In genomic region chr17:79000396-79001189, GRCh38 we compare ENCODE assay signal across 14 cellular contexts. TPM values are rescaled to one million over a fixed set of nuclear protein-coding genes. Genes with fewer than 3 reads are reported as not detected.
DNase-seq lines count a peak whose midpoint lies in the region; ATAC-seq and TF ChIP-seq lines count a peak whose summit lies in the region.
"Had no signal": no experiment of that assay in that cellular context is flagged by ENCODE, and none has a peak within 500 bp of the region (broad histone marks: within the 10 kb centered on the region; RNA-seq: fewer than 3 reads in every experiment).

No MANE protein-coding gene starts in this region.

- H3K9me3 ChIP-seq in right cardiac atrium (ENCODE audit: control insufficient read depth, low read length), result no peaks in the 10 kb centered on the region
- no peaks in the 10 kb centered on the region for H3K9me3 ChIP-seq in right atrium auricular region
- H3K9me3 ChIP-seq in vagina, result no peaks in the 10 kb centered on the region
- H3K9me3 ChIP-seq: HAP-1 had no signal

- no peaks in the 10 kb centered on the region for H3K27me3 Mint-ChIP-seq in central memory CD8-positive, alpha-beta T cell
- H3K27me3 Mint-ChIP-seq in neural crest cell (ENCODE audit: low read depth), result no peaks in the 10 kb centered on the region

- H3K4me3 Mint-ChIP-seq in central memory CD8-positive, alpha-beta T cell, result no peak overlapping the region
- no peak overlapping the region for H3K4me3 Mint-ChIP-seq in neural crest cell

- H3K27ac ChIP-seq in right cardiac atrium (ENCODE audit: low read length), result no peak overlapping the region
- no peak overlapping the region for H3K27ac ChIP-seq in right atrium auricular region
- no peak overlapping the region for H3K27ac ChIP-seq in vagina

- no peak for TF ChIP-seq POLR2A in vagina (IDR thresholded peaks at IDR 0.05)

- ATAC-seq in right cardiac atrium, result no peak
- no peak for ATAC-seq in central memory CD8-positive, alpha-beta T cell (replicated peaks; ENCODE audit: extremely low read depth, poor library complexity, severe bottlenecking)
- ATAC-seq in HG03039 (IDR thresholded peaks at IDR 0.05; ENCODE audit: unreplicated experiment), result no peak
- no peak for ATAC-seq in GM21447 (IDR thresholded peaks at IDR 0.05; ENCODE audit: unreplicated experiment)

- peak overlapping the region; percentile 22 for H3K27ac Mint-ChIP-seq in central memory CD8-positive, alpha-beta T cell (ENCODE audit: low read depth)
- H3K27ac Mint-ChIP-seq in neural crest cell (ENCODE audit: unreplicated experiment), result peak overlapping the region; percentile 71

- intact Hi-C loops in right cardiac atrium (cut with DNase I), result no loop called here
- intact Hi-C loops in vagina (cut with DNase I), result no loop called here

- H3K27me3 ChIP-seq in right cardiac atrium (ENCODE audit: control insufficient read depth, insufficient read depth) (no peaks in the 10 kb centered on the region), right atrium auricular region (no peaks in the 10 kb centered on the region), vagina (no peaks in the 10 kb centered on the region)

- H3K4me3 ChIP-seq in right cardiac atrium (ENCODE audit: low read length), result no peak overlapping the region
- H3K4me3 ChIP-seq in right atrium auricular region, result no peak overlapping the region
- no peak overlapping the region for H3K4me3 ChIP-seq in vagina
- H3K4me3 ChIP-seq: HAP-1 had no signal

- TF ChIP-seq CTCF in right atrium auricular region (IDR thresholded peaks at IDR 0.05) (no peak), neural crest cell (conservative IDR thresholded peaks at IDR 0.05) (no peak), vagina (IDR thresholded peaks at IDR 0.05) (no peak)

- peaks cover 41% of the 10 kb centered on the region for H3K4me1 Mint-ChIP-seq in central memory CD8-positive, alpha-beta T cell
- no peaks in the 10 kb centered on the region for H3K4me1 Mint-ChIP-seq in neural crest cell

- 89% methylated on average over 25 of the region's 25 CpGs for WGBS in right cardiac atrium

- H3K4me1 ChIP-seq in right cardiac atrium (ENCODE audit: control insufficient read depth, insufficient read depth, low read length), result peaks cover 8% of the 10 kb centered on the region
- peaks cover 0 to 27% of the 10 kb centered on the region in 2 donors for H3K4me1 ChIP-seq in right atrium auricular region
- peaks cover 45% of the 10 kb centered on the region for H3K4me1 ChIP-seq in vagina
- H3K4me1 ChIP-seq: HAP-1 had no signal

- H3K9me3 Mint-ChIP-seq in central memory CD8-positive, alpha-beta T cell, result no peaks in the 10 kb centered on the region
- no peaks in the 10 kb centered on the region for H3K9me3 Mint-ChIP-seq in neural crest cell

- peaks cover 30% of the 10 kb centered on the region for H3K36me3 Mint-ChIP-seq in central memory CD8-positive, alpha-beta T cell (ENCODE audit: insufficient read depth)
- no peaks in the 10 kb centered on the region for H3K36me3 Mint-ChIP-seq in neural crest cell (ENCODE audit: low read depth)

- H3K36me3 ChIP-seq in right atrium auricular region (peaks cover 20% of the 10 kb centered on the region), vagina (peaks cover 0 to 35% of the 10 kb centered on the region in 2 donors)

- DNase-seq in right cardiac atrium (peak in 2 of 3 donors; percentile 39 to 65), right atrium auricular region (ENCODE audit: low spot score) (no peak), neural crest cell (ENCODE audit: low read depth, low spot score) (no peak), nucleus accumbens (lab: John Stamatoyannopoulos, UW) (no peak), vagina (ENCODE audit: extremely low spot score in 2 of 2) (no peak)
- no peak for DNase-seq in central memory CD8-positive, alpha-beta T cell (ENCODE audit: low spot score in 2 of 2)
- DNase-seq: activated CD4-positive, CD25-positive, alpha-beta regulatory T cell treated with anti-CD3 and anti-CD28 coated beads, Interleukin-2, amount 50 U/mL, for 72 hours; DMS53; glutamatergic neuron; stimulated activated CD4-positive, alpha-beta T cell treated with anti-CD3 and anti-CD28 coated beads, Interleukin-2, amount 100 ng/mL, for 48 hours had no signal

RNA-seq across cellular contexts. Expression of gene CANT1, which starts 9.0 kb away (rescaled TPM):
- total RNA-seq in right cardiac atrium (10 to 100 TPM; 28.1 to 38.8 (median 33.3) TPM), right atrium auricular region (10 to 100 TPM; 20.9 to 40.1 TPM), neural crest cell (62.1 and 63.8 TPM in 2 replicates), vagina (23.1 TPM)
- 13.6 TPM for polyA plus RNA-seq in right cardiac atrium

RNA-seq across cellular contexts. Expression of gene LGALS3BP, which starts 20.9 kb away (rescaled TPM):
- total RNA-seq in right cardiac atrium (100 to 1,000 TPM; 439 to 581 (median 506) TPM), right atrium auricular region (100 to 1,000 TPM; 488 to 733 TPM), neural crest cell (21.7 and 24.3 TPM in 2 replicates), vagina (488 TPM)
- 397 TPM for polyA plus RNA-seq in right cardiac atrium

RNA-seq across cellular contexts. Expression of gene C1QTNF1, which starts 23.4 kb away (rescaled TPM):
- total RNA-seq in right cardiac atrium, result 100 to 1,000 TPM; 232 to 655 (median 355) TPM
- polyA plus RNA-seq in right cardiac atrium, result 286 TPM
- 100 to 1,000 TPM; 125 to 401 TPM for total RNA-seq in right atrium auricular region
- 0.89 and 1.0 TPM in 2 replicates for total RNA-seq in neural crest cell
- 30.7 TPM for total RNA-seq in vagina
- total RNA-seq: T-helper 1 cell treated with Interleukin-12 subunit alpha and Interleukin-12 subunit beta and Interleukin-4 antibody, amounts not matched to agents 30 ng/mL and 1 ng/mL, for 36 hours had no signal

Comparison
In these comparisons a context has a peak if more than half of its experiments do, and no peak if none do; other contexts are left out.
1. DNase-seq: peak in right cardiac atrium (2 of 3); none in right atrium auricular region (single experiment), central memory CD8-positive, alpha-beta T cell (0 of 2), neural crest cell (single experiment), nucleus accumbens (0 of 56) and vagina (0 of 2).
2. RNA of gene LGALS3BP, which starts 20.9 kb away (total RNA-seq): 488 to 733 TPM in right atrium auricular region, 439 to 581 TPM in right cardiac atrium and 488 TPM in vagina (single experiment); 21.7 to 24.3 TPM in neural crest cell; every median in the first group is over 10 times any median in the second.
3. RNA of gene C1QTNF1, which starts 23.4 kb away (total RNA-seq): 232 to 655 TPM in right cardiac atrium, 125 to 401 TPM in right atrium auricular region and 30.7 TPM in vagina (single experiment); 0.89 to 1.0 TPM in neural crest cell; every median in the first group is over 10 times any median in the second.